In genomic region chr7:81236560-81236959, GRCh38 we compare ENCODE assay signal across 19 cellular contexts.
DNase-seq lines count a peak whose midpoint lies in the region; ATAC-seq and TF ChIP-seq lines count a peak whose summit lies in the region.
"Had no signal": no experiment of that assay in that cellular context is flagged by ENCODE, and none has a peak within 500 bp of the region (broad histone marks: within the 10 kb centered on the region; RNA-seq: fewer than 3 reads in every experiment).

No MANE protein-coding gene starts in this region.

- H2AFZ ChIP-seq in SK-N-SH (ENCODE audit: low read depth), result no peak overlapping the region

- H3K4me2 ChIP-seq in SK-N-SH, result no peak overlapping the region

- no peaks in the 10 kb centered on the region for H3K9me2 ChIP-seq in SK-N-SH

- no peak for TF ChIP-seq CTCF in HEK293 (tag by site-specific recombination; IDR thresholded peaks at IDR 0.05)
- TF ChIP-seq CTCF in SK-N-SH (IDR thresholded peaks at IDR 0.05), result no peak

- CTCF ChIA-PET in HEK293 (lab: Yijun Ruan, JAX), result no interaction called here
- CTCF ChIA-PET in SK-N-SH (lab: Yijun Ruan, JAX), result interaction anchor here (1.2 kb wide), 1 partner anchor 16 kb away, joined by 3 read pairs; no protein-coding TSS in a partner anchor

- H3K27me3 ChIP-seq in SJCRH30 (no peaks in the 10 kb centered on the region), SK-N-SH (ENCODE audit: insufficient read depth) (no peaks in the 10 kb centered on the region)
- H3K27me3 ChIP-seq: BE2C, Peyer's patch had no signal

- no peak overlapping the region for H3K4me3 ChIP-seq in HEK293 (ENCODE audit: low read depth, low read length)
- no peak overlapping the region for H3K4me3 ChIP-seq in SJCRH30
- no peak overlapping the region for H3K4me3 ChIP-seq in SK-N-SH (ENCODE audit: low read depth in 2 of 2, low read length in 1 of 2)
- H3K4me3 ChIP-seq: Peyer's patch had no signal

- H3K9me3 ChIP-seq in HEK293 (ENCODE audit: control insufficient read depth, insufficient read depth, low read depth, low read length) (no peaks in the 10 kb centered on the region), SJCRH30 (replicated peaks) (no peaks in the 10 kb centered on the region), SK-N-SH (no peaks in the 10 kb centered on the region)
- H3K9me3 ChIP-seq: BE2C, Caco-2, Peyer's patch had no signal

- H3K27ac ChIP-seq in HEK293 (ENCODE audit: extremely low read depth, low read depth, low read length) (no peak overlapping the region), SJCRH30 (peak overlapping the region; percentile 81), SK-N-SH (ENCODE audit: low read depth in 2 of 2, low read length in 1 of 2) (no peak overlapping the region; a peak in 1 of 4 replicates)
- H3K27ac ChIP-seq: Peyer's patch had no signal

- H3K9ac ChIP-seq in SK-N-SH, result no peak overlapping the region

- ATAC-seq in HG03442 (IDR thresholded peaks at IDR 0.05; ENCODE audit: unreplicated experiment), result no peak
- ATAC-seq: Right ventricle myocardium inferior, T-cell had no signal

- H3K4me1 ChIP-seq in HEK293 (ENCODE audit: control insufficient read depth, insufficient read depth, low read length) (peaks cover 3% of the 10 kb centered on the region), SJCRH30 (peaks cover 41% of the 10 kb centered on the region), SK-N-SH (ENCODE audit: control insufficient read depth in 1 of 2, insufficient read depth in 2 of 2, low read depth in 1 of 2, low read length in 1 of 2) (peaks cover 0 to 13% of the 10 kb centered on the region in 2 experiments; a peak in 2 of 4 replicates)
- H3K4me1 ChIP-seq: BE2C, Caco-2, Peyer's patch had no signal

- no peak for TF ChIP-seq EP300 in SK-N-SH (IDR thresholded peaks at IDR 0.05; ENCODE audit: borderline replicate concordance in 1 of 2, low read depth in 1 of 2, low read length in 1 of 2)

- no peaks in the 10 kb centered on the region for H3K79me2 ChIP-seq in SK-N-SH (ENCODE audit: insufficient read depth)

- H3K36me3 ChIP-seq in HEK293 (ENCODE audit: control insufficient read depth in 2 of 2, insufficient read depth in 1 of 2, low read length in 2 of 2), result no peaks in the 10 kb centered on the region
- no peaks in the 10 kb centered on the region for H3K36me3 ChIP-seq in SJCRH30
- no peaks in the 10 kb centered on the region for H3K36me3 ChIP-seq in SK-N-SH (replicated peaks in 1 of 2; ENCODE audit: control insufficient read depth in 1 of 2, insufficient read depth in 2 of 2, low read length in 1 of 2)
- H3K36me3 ChIP-seq: BE2C, Peyer's patch had no signal

- TF ChIP-seq RAD21 in SK-N-SH (IDR thresholded peaks at IDR 0.05; ENCODE audit: low read length), result no peak

- no peaks in the 10 kb centered on the region for H3F3A ChIP-seq in SK-N-SH (replicated peaks; ENCODE audit: insufficient read depth)

- no peaks in the 10 kb centered on the region for H4K20me1 ChIP-seq in SK-N-SH (ENCODE audit: insufficient read depth)

- POLR2A ChIA-PET in HEK293 (lab: Yijun Ruan, JAX) (no interaction called here), SK-N-SH (lab: Yijun Ruan, JAX) (no interaction called here)

- DNase-seq in SJCRH30, result no peak
- peak; percentile 13 for DNase-seq in iris pigment epithelial cell (ENCODE audit: low read depth)
- no peak for DNase-seq in T1000 (lab: John Stamatoyannopoulos, UW)
- DNase-seq in SK-N-SH, result no peak
- no peak for DNase-seq in cerebellar cortex (ENCODE audit: low spot score)
- DNase-seq: BE2C; Caco-2; CD4-positive, CD25-positive, alpha-beta regulatory T cell; DMS153; KG1; MV-4-11; NCI-H187; NCI-H2107; NCI-H526; Peyer's patch; T-cell had no signal

- WGBS in SK-N-SH (ENCODE audit: low lambda C conversion rate), result 97% methylated on average over 2 of the region's 2 CpGs

TF ChIP-seq in HEK293, 187 proteins besides CTCF, POLR2A, EP300 and RAD21:
- peak; percentile 50; the same call in 1 of the 2 replicates for TF ChIP-seq ZNF362 (tag by site-specific recombination; IDR thresholded peaks at IDR 0.05)
- TF ChIP-seq GLIS1 (tag by site-specific recombination; IDR thresholded peaks at IDR 0.05), result no peak
- 0 out of 2 replicates have a peak, but pooled peaks have one; percentile 9 for TF ChIP-seq PRDM6 (tag by site-specific recombination; IDR thresholded peaks at IDR 0.05)

TF ChIP-seq in SK-N-SH, 30 proteins besides CTCF, POLR2A, EP300 and RAD21:
- TF ChIP-seq RCOR1 (IDR thresholded peaks at IDR 0.05; ENCODE audit: low read length), result no peak
- no peak for TF ChIP-seq GATA2 (CRISPR knock-in tag; IDR thresholded peaks at IDR 0.05)
- no peak for TF ChIP-seq SMC3 (IDR thresholded peaks at IDR 0.05; ENCODE audit: low read depth, low read length)
- TF ChIP-seq FOSL2 (IDR thresholded peaks at IDR 0.05; ENCODE audit: borderline replicate concordance, low read depth), result no peak
- no peak for TF ChIP-seq ELF1 (IDR thresholded peaks at IDR 0.05)
- TF ChIP-seq RFX5 (IDR thresholded peaks at IDR 0.05; ENCODE audit: low read length), result no peak
- TF ChIP-seq FOXJ3 (CRISPR knock-in tag; IDR thresholded peaks at IDR 0.05), result no peak
- TF ChIP-seq MAX (IDR thresholded peaks at IDR 0.05; ENCODE audit: low read depth), result no peak
- TF ChIP-seq JUND (IDR thresholded peaks at IDR 0.05), result no peak
- TF ChIP-seq EZH2phosphoT487 (IDR thresholded peaks at IDR 0.05; ENCODE audit: borderline replicate concordance, low read depth), result no peak
- no peak for TF ChIP-seq TAF1 (IDR thresholded peaks at IDR 0.05; ENCODE audit: borderline replicate concordance, low read depth, low read length)
- TF ChIP-seq IRF3 (IDR thresholded peaks at IDR 0.05; ENCODE audit: low read depth, low read length), result no peak
- no peak for TF ChIP-seq MEF2A (IDR thresholded peaks at IDR 0.05; ENCODE audit: borderline replicate concordance, low read depth)
- TF ChIP-seq ZBTB33 (IDR thresholded peaks at IDR 0.05; ENCODE audit: borderline replicate concordance, low read depth), result no peak
- TF ChIP-seq TCF12 (IDR thresholded peaks at IDR 0.05), result no peak
